ENCODE assay signal across 8 cellular contexts in genomic region chr17:9905902-9906301, GRCh38. TPM values are rescaled to one million over a fixed set of nuclear protein-coding genes. Genes with fewer than 3 reads are reported as not detected.
A peak's percentile ranks its signal among the peaks of the same experiment; 100 is the strongest.
DNase-seq lines count a peak whose midpoint lies in the region; ATAC-seq and TF ChIP-seq lines count a peak whose summit lies in the region.

No MANE protein-coding gene starts in this region.

- dilution Hi-C loops in mammary epithelial cell (cut with HindIII; ENCODE audit: low sequenced_read_pairs), result no loop called here

- H3K4me1 ChIP-seq in mammary epithelial cell (ENCODE audit: insufficient read depth, low read length), result no peaks in the 10 kb centered on the region
- no peaks in the 10 kb centered on the region for H3K4me1 ChIP-seq in OCI-LY3 (ENCODE audit: low read length)

- in situ Hi-C loops in mammary epithelial cell (cut with MboI; ENCODE audit: low sequenced_read_pairs in 2 of 2), result no loop called here

- intact Hi-C loops in MCF 10A (cut with micrococcal nuclease), result no loop called here
- intact Hi-C loops in mammary epithelial cell (cut with micrococcal nuclease), result no loop called here

- H3K36me3 ChIP-seq in mammary epithelial cell (ENCODE audit: insufficient read depth, low read length) (no peaks in the 10 kb centered on the region), OCI-LY3 (replicated peaks; ENCODE audit: low read depth, low read length) (no peaks in the 10 kb centered on the region)

- CTCF ChIA-PET in MCF 10A (lab: Yijun Ruan, JAX), result no interaction called here
- CTCF ChIA-PET in mammary epithelial cell (lab: Charles Lee; ENCODE audit: low non-redundant PET), result no interaction called here

- H3K4me3 Mint-ChIP-seq in MCF 10A (ENCODE audit: unreplicated experiment), result no peak overlapping the region

- H4K20me1 ChIP-seq in mammary epithelial cell (ENCODE audit: insufficient read depth, low read length), result no peaks in the 10 kb centered on the region
- no peaks in the 10 kb centered on the region for H4K20me1 ChIP-seq in OCI-LY3 (ENCODE audit: insufficient read depth, low read length)

- POLR2A ChIA-PET in MCF 10A (lab: Yijun Ruan, JAX), result no interaction called here

- H3K4me3 ChIP-seq in mammary epithelial cell (replicated peaks in 1 of 3; ENCODE audit: insufficient read depth in 1 of 3, low read depth in 2 of 3, low read length in 3 of 3) (no peak overlapping the region), OCI-LY3 (ENCODE audit: low read length) (no peak overlapping the region), fibroblast of the aortic adventitia (ENCODE audit: low read depth, low read length) (no peak overlapping the region)

- DNase-seq in MCF 10A (ENCODE audit: unreplicated experiment), result peak; percentile 30
- no peak for DNase-seq in mammary epithelial cell
- DNase-seq in fibroblast of the aortic adventitia (ENCODE audit: low read depth), result no peak
- DNase-seq in stimulated activated CD8-positive, alpha-beta memory T cell treated with anti-CD3 and anti-CD28 coated beads, Interleukin-4, amount 100 ng/mL, for 48 hours, result peak; percentile 61

- no peaks in the 10 kb centered on the region for H3K27me3 Mint-ChIP-seq in MCF 10A (ENCODE audit: insufficient read depth, unreplicated experiment)

- H3K36me3 Mint-ChIP-seq in MCF 10A (ENCODE audit: insufficient read depth, unreplicated experiment), result no peaks in the 10 kb centered on the region

- peaks cover 16% of the 10 kb centered on the region for H3K9me3 ChIP-seq in mammary epithelial cell (replicated peaks; ENCODE audit: insufficient read depth, low read length)
- H3K9me3 ChIP-seq in OCI-LY3 (ENCODE audit: insufficient read depth, low read length), result no peaks in the 10 kb centered on the region

- WGBS in mammary epithelial cell (ENCODE audit: low coverage, missing lambda C conversion rate), result 19% methylated on average over 4 of the region's 4 CpGs

- no peaks in the 10 kb centered on the region for H3K79me2 ChIP-seq in mammary epithelial cell (ENCODE audit: insufficient read depth, low read length)
- H3K79me2 ChIP-seq in OCI-LY3 (ENCODE audit: low read length), result no peaks in the 10 kb centered on the region

- H3K27me3 ChIP-seq in mammary epithelial cell (ENCODE audit: insufficient read depth, low read length), result no peaks in the 10 kb centered on the region
- no peaks in the 10 kb centered on the region for H3K27me3 ChIP-seq in OCI-LY3 (ENCODE audit: low read depth, low read length)

- BruUV-seq in MCF 10A (replicated peaks; lab: Mats Ljungman, UMichigan), result no TSS peak
- no TSS peak for BruUV-seq in mammary epithelial cell (replicated peaks; lab: Mats Ljungman, UMichigan)

- no peak overlapping the region for H3K27ac ChIP-seq in mammary epithelial cell (ENCODE audit: insufficient read depth, low read depth, low read length)
- no peak overlapping the region for H3K27ac ChIP-seq in OCI-LY3 (ENCODE audit: low read length)

- H3K9me3 Mint-ChIP-seq in MCF 10A (ENCODE audit: unreplicated experiment), result peaks cover 9% of the 10 kb centered on the region

- no peaks in the 10 kb centered on the region for H3K4me1 Mint-ChIP-seq in MCF 10A (ENCODE audit: insufficient read depth, unreplicated experiment)

- no peak overlapping the region for H3K27ac Mint-ChIP-seq in MCF 10A (ENCODE audit: low read depth, unreplicated experiment)

- no peak overlapping the region for H2AFZ ChIP-seq in mammary epithelial cell (ENCODE audit: low read depth, low read length)
- H2AFZ ChIP-seq in OCI-LY3 (ENCODE audit: low read depth, low read length), result no peak overlapping the region

- ATAC-seq in GM19395 (IDR thresholded peaks at IDR 0.05; ENCODE audit: unreplicated experiment) (no peak), GM18907 (IDR thresholded peaks at IDR 0.05; ENCODE audit: unreplicated experiment) (no peak), HG03571 (IDR thresholded peaks at IDR 0.05; ENCODE audit: unreplicated experiment) (no peak)

- H3K9ac ChIP-seq in mammary epithelial cell (ENCODE audit: insufficient read depth, low read length) (no peak overlapping the region), OCI-LY3 (ENCODE audit: low read length) (no peak overlapping the region)

- TF ChIP-seq CTCF in MCF 10A (IDR thresholded peaks at IDR 0.05; ENCODE audit: unreplicated experiment) (peak; percentile 34), mammary epithelial cell (conservative IDR thresholded peaks at IDR 0.05 in 1 of 2, IDR thresholded peaks at IDR 0.05 in 1 of 2; ENCODE audit: extremely low read depth in 1 of 2, insufficient read depth in 1 of 2, low read depth in 1 of 2, low read length in 2 of 2) (peak in 1 of 2 donors; percentile 19), OCI-LY3 (IDR thresholded peaks at IDR 0.05; ENCODE audit: low read depth, low read length) (peak; percentile 47), fibroblast of the aortic adventitia (IDR thresholded peaks at IDR 0.05; ENCODE audit: insufficient read depth, low read length) (peak; percentile 27)

- H3K4me2 ChIP-seq in mammary epithelial cell (ENCODE audit: insufficient read depth, low read depth, low read length) (no peak overlapping the region), OCI-LY3 (ENCODE audit: low read length) (no peak overlapping the region)

RNA-seq across cellular contexts. Expression of gene RCVRN, which starts 0.8 kb away (rescaled TPM):
- total RNA-seq in MCF 10A (2022), result not detected in 2 replicates
- not detected for total RNA-seq in mammary epithelial cell
- not detected for polyA plus RNA-seq in mammary epithelial cell
- polyA minus RNA-seq in mammary epithelial cell, result not detected
- total RNA-seq in fibroblast of the aortic adventitia (ENCODE audit: low replicate concordance), result not detected in 2 replicates

Comparison
In these comparisons a context has a peak if more than half of its experiments do, and no peak if none do; other contexts are left out.
1. DNase-seq: peak in MCF 10A (single experiment) and stimulated activated CD8-positive, alpha-beta memory T cell treated with anti-CD3 and anti-CD28 coated beads, Interleukin-4, amount 100 ng/mL, for 48 hours (single experiment); none in mammary epithelial cell (single experiment) and fibroblast of the aortic adventitia (single experiment).